Comparison of ENCODE assay signal across 25 cellular contexts in the genomic region with DNA sequence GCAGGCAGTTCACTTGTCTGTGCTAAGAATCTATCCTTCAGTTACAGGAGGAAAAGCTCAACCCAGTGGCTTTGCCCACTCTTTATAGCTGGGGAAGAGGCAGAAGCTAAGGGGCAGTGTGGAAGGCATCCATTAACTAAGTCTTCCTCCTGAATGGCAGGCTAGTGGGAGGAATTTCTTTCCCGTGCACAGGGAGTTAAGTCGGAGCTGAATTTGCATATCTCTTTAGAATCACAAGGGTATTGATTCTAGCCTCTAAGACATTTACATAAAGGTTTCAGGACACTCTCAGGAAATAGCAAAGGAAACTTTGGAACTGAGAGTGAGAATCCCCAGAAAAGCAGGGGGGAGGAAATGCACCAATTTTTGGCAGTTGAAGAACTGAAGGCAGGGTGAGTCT.
"Had no signal": no experiment of that assay in that cellular context is flagged by ENCODE, and none has a peak within 500 bp of the region (broad histone marks: within the 10 kb centered on the region; RNA-seq: fewer than 3 reads in every experiment).

No MANE protein-coding gene starts in this region.

- H3K9me3 ChIP-seq: SJCRH30 had no signal

- H3K27me3 ChIP-seq: brain microvascular endothelial cell, SJCRH30 had no signal

- H3K4me3 ChIP-seq: SJCRH30, SK-N-MC had no signal

- H3K27ac ChIP-seq: brain microvascular endothelial cell, SJCRH30, SK-N-MC, WERI-Rb-1 had no signal

- DNase-seq: activated CD4-positive, alpha-beta T cell treated with anti-CD3 and anti-CD28 coated beads, Interleukin-2, amount 10 ng/mL, durations not matched to agents 24 days and 14 days; activated CD4-positive, alpha-beta T cell treated with anti-CD3 and anti-CD28 coated beads, Interleukin-2, amount 50 U/mL, for 4 hours; activated CD8-positive, alpha-beta T cell treated with anti-CD3 and anti-CD28 coated beads for 36 hours; activated effector memory CD4-positive, alpha-beta T cell treated with anti-CD3 and anti-CD28 coated beads, Interleukin-2, amount 50 U/mL, for 16 hours; activated naive CD4-positive, alpha-beta T cell; activated naive CD4-positive, alpha-beta T cell treated with anti-CD3 and anti-CD28 coated beads, Interleukin-2, amount 50 U/mL, for 16 hours; activated naive CD8-positive, alpha-beta T cell treated with anti-CD3 and anti-CD28 coated beads for 36 hours; activated T-cell treated with anti-CD3 and anti-CD28 coated beads, Interleukin-2, amount 50 U/mL, for 1 hour; activated T-cell treated with anti-CD3 and anti-CD28 coated beads, Interleukin-2, amount 50 U/mL, for 72 hours; amniotic stem cell; aorta; brain microvascular endothelial cell; NCI-H1105; NCI-H1417 treated with DMSO at 0.1 percent for 48 hours; NCI-H187 treated with DMSO at 0.1 percent for 48 hours; NCI-H2081; NCI-H226; NCI-H524 treated with DMSO at 0.1 percent for 48 hours; OCI-M1; SHP77; SJCRH30; T1000; WERI-Rb-1 had no signal

- H3K4me1 ChIP-seq: SJCRH30 had no signal

- H3K36me3 ChIP-seq: brain microvascular endothelial cell, SJCRH30, WERI-Rb-1 had no signal

- ATAC-seq: activated CD8-positive, alpha-beta T cell treated with anti-CD3 and anti-CD28 coated beads for 36 hours; activated T-cell treated with anti-CD3 and anti-CD28 coated beads, Interleukin-2, amount 50 U/mL, for 72 hours; activated T-helper 17 cell treated with anti-CD3 and anti-CD28 coated beads, Interleukin-2, amount 50 U/mL, for 72 hours had no signal
